ENCODE assay signal across 1 cellular context in genomic region chr2:26849056-26850001, GRCh38.
A peak's percentile ranks its signal among the peaks of the same experiment; 100 is the strongest.
TF ChIP-seq lines count a peak whose summit lies in the region.

No MANE protein-coding gene starts in this region.

TF ChIP-seq in HEK293, 187 proteins besides CTCF, POLR2A, EP300 and RAD21 (continued from another document):
- no peak for TF ChIP-seq ZNF280C (tag by site-specific recombination; IDR thresholded peaks at IDR 0.05)
- TF ChIP-seq ZNF335 (tag by site-specific recombination; conservative IDR thresholded peaks at IDR 0.05), result peak; percentile 73
- TF ChIP-seq ZNF645 (tag by site-specific recombination; IDR thresholded peaks at IDR 0.05), result no peak
- no peak for TF ChIP-seq ZSCAN30 (tag by site-specific recombination; IDR thresholded peaks at IDR 0.05)
- peak; percentile 57 for TF ChIP-seq SP3 (tag by site-specific recombination; IDR thresholded peaks at IDR 0.05)
- peak; percentile 73; the same call in 1 of the 2 replicates for TF ChIP-seq ZNF76 (tag by site-specific recombination; IDR thresholded peaks at IDR 0.05; ENCODE audit: borderline replicate concordance, low read depth)
- TF ChIP-seq GFI1B (tag by site-specific recombination; IDR thresholded peaks at IDR 0.05), result no peak
- no peak for TF ChIP-seq ZNF23 (tag by site-specific recombination; IDR thresholded peaks at IDR 0.05; ENCODE audit: borderline replicate concordance)
- TF ChIP-seq ZNF366 (tag by site-specific recombination; conservative IDR thresholded peaks at IDR 0.05), result 0 out of 2 replicates have a peak, but pooled peaks have one; percentile 57
- no peak for TF ChIP-seq ZNF280D (tag by site-specific recombination; IDR thresholded peaks at IDR 0.05)
- TF ChIP-seq ZNF24 (tag by site-specific recombination; IDR thresholded peaks at IDR 0.05), result no peak
- TF ChIP-seq ZBTB26 (tag by site-specific recombination; optimal IDR thresholded peaks at IDR 0.05), result peak; percentile 32
- no peak for TF ChIP-seq ZNF214 (tag by site-specific recombination; IDR thresholded peaks at IDR 0.05; ENCODE audit: borderline replicate concordance)
- TF ChIP-seq SP2 (tag by site-specific recombination; IDR thresholded peaks at IDR 0.05), result peak; percentile 74
- TF ChIP-seq ZNF112 (tag by site-specific recombination; IDR thresholded peaks at IDR 0.05), result no peak
- TF ChIP-seq ZNF792 (tag by site-specific recombination; IDR thresholded peaks at IDR 0.05), result no peak
- TF ChIP-seq ZNF704 (tag by site-specific recombination; IDR thresholded peaks at IDR 0.05), result no peak
- no peak for TF ChIP-seq GLI2 (tag by site-specific recombination; IDR thresholded peaks at IDR 0.05; ENCODE audit: borderline replicate concordance, low read depth)
- TF ChIP-seq GLIS2 (tag by site-specific recombination; IDR thresholded peaks at IDR 0.05), result peak; percentile 72
- TF ChIP-seq ZNF510 (tag by site-specific recombination; IDR thresholded peaks at IDR 0.05; ENCODE audit: insufficient replicate concordance), result no peak
- no peak for TF ChIP-seq ZBTB49 (tag by site-specific recombination; IDR thresholded peaks at IDR 0.05; ENCODE audit: low read depth)
- no peak for TF ChIP-seq MYNN (tag by site-specific recombination; IDR thresholded peaks at IDR 0.05; ENCODE audit: borderline replicate concordance)
- TF ChIP-seq ZNF777 (tag by site-specific recombination; IDR thresholded peaks at IDR 0.05; ENCODE audit: borderline replicate concordance), result peak; percentile 36; the same call in 1 of the 2 replicates
- peak; percentile 42 for TF ChIP-seq PATZ1 (tag by site-specific recombination; IDR thresholded peaks at IDR 0.05)
- no peak for TF ChIP-seq TCF7L2 (IDR thresholded peaks at IDR 0.05; ENCODE audit: borderline replicate concordance, low read depth, low read length)
- TF ChIP-seq KLF7 (tag by site-specific recombination; IDR thresholded peaks at IDR 0.05; ENCODE audit: borderline replicate concordance), result peak; percentile 45; the same call in 1 of the 2 replicates
- no peak for TF ChIP-seq REST (tag by site-specific recombination; IDR thresholded peaks at IDR 0.05)
- TF ChIP-seq GLI4 (tag by site-specific recombination; IDR thresholded peaks at IDR 0.05), result no peak
- TF ChIP-seq ZBTB48 (tag by site-specific recombination; IDR thresholded peaks at IDR 0.05), result peak; percentile 47; the same call in 1 of the 2 replicates
- TF ChIP-seq ZNF362 (tag by site-specific recombination; IDR thresholded peaks at IDR 0.05), result no peak
- TF ChIP-seq ZNF692 (tag by site-specific recombination; IDR thresholded peaks at IDR 0.05), result 0 out of 2 replicates have a peak, but pooled peaks have one; percentile 15
- peak; percentile 43; the same call in 1 of the 2 replicates for TF ChIP-seq ZEB2 (tag by site-specific recombination; IDR thresholded peaks at IDR 0.05)
